ENCODE assay signal across 4 cellular contexts in the genomic region with DNA sequence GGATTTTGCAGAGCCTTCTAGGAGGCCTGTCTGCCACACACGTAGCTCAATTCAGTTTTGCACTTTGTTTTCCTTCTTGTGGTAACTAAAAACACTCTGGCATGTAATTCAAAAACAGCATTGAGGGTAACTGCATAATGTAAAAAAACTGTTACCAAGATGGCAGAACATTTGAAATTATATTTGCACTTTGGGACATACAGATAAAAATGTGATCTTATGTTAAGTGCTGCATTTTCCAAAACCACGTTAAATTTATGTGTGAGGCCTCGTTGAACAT. TPM values are rescaled to one million over a fixed set of nuclear protein-coding genes. Genes with fewer than 3 reads are reported as not detected.
"Had no signal": no experiment of that assay in that cellular context is flagged by ENCODE, and none has a peak within 500 bp of the region (broad histone marks: within the 10 kb centered on the region; RNA-seq: fewer than 3 reads in every experiment).

No MANE protein-coding gene starts in this region.

- H3K4me3 Mint-ChIP-seq: GM23338, H9 had no signal

- H3K27ac Mint-ChIP-seq: GM23338, H9 had no signal

- ATAC-seq: GM23338 had no signal

- H3K9me3 Mint-ChIP-seq: H9 had no signal

- DNase-seq: H9, HCEC 1CT, IMR-90 had no signal

RNA-seq across cellular contexts. Expression of a gene that starts 44.3 kb away (rescaled TPM):
- total RNA-seq: IMR-90 had no signal
